Comparison of ENCODE assay signal across 1 cellular context in the genomic region with DNA sequence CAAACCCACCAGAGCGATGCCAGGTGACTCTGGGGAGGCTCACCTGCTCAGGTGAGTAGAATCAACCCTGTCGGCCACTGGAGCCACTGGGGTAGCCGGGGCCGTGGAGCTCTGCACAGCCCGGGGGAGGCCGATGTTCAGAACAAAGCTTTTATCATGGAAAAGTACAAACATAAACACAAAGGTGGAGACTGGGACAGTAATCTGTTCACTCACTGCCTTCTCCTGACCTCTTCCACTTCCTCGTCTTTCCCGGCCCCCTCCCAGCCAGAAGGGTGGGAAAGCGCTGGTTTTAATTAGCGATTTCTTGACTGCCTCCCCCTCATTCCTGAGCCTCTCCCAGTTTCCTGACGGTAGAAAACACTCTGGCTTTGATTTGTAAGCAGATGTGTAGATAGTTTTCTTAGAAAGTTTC.
TF ChIP-seq lines count a peak whose summit lies in the region.

No MANE protein-coding gene starts in this region.

TF ChIP-seq in HepG2, 621 proteins besides CTCF, POLR2A, EP300 and RAD21 (continued from another document and continues in another):
- TF ChIP-seq, protein P1, sequence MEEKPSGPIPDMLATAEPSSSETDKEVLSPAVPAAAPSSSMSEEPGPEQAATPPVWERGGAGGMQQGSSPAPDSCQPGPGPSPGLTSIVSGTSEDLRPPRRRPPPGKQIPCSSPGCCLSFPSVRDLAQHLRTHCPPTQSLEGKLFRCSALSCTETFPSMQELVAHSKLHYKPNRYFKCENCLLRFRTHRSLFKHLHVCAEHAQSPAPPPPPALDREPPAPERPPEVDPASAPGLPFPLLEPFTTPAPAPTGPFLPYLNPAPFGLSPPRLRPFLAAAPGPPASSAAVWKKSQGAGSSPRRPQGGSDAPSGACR (CRISPR knock-in tag; IDR thresholded peaks at IDR 0.05), result no peak
- no peak for TF ChIP-seq ZNF816 (CRISPR knock-in tag; IDR thresholded peaks at IDR 0.05; ENCODE audit: borderline replicate concordance)
- TF ChIP-seq, protein P2, sequence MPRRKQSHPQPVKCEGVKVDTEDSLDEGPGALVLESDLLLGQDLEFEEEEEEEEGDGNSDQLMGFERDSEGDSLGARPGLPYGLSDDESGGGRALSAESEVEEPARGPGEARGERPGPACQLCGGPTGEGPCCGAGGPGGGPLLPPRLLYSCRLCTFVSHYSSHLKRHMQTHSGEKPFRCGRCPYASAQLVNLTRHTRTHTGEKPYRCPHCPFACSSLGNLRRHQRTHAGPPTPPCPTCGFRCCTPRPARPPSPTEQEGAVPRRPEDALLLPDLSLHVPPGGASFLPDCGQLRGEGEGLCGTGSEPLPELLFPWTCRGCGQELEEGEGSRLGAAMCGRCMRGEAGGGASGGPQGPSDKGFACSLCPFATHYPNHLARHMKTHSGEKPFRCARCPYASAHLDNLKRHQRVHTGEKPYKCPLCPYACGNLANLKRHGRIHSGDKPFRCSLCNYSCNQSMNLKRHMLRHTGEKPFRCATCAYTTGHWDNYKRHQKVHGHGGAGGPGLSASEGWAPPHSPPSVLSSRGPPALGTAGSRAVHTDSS (CRISPR knock-in tag; conservative IDR thresholded peaks at IDR 0.05), result no peak
- TF ChIP-seq, protein P3, sequence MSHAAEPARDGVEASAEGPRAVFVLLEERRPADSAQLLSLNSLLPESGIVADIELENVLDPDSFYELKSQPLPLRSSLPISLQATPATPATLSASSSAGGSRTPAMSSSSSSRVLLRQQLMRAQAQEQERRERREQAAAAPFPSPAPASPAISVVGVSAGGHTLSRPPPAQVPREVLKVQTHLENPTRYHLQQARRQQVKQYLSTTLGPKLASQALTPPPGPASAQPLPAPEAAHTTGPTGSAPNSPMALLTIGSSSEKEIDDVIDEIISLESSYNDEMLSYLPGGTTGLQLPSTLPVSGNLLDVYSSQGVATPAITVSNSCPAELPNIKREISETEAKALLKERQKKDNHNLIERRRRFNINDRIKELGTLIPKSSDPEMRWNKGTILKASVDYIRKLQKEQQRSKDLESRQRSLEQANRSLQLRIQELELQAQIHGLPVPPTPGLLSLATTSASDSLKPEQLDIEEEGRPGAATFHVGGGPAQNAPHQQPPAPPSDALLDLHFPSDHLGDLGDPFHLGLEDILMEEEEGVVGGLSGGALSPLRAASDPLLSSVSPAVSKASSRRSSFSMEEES (CRISPR knock-in tag; IDR thresholded peaks at IDR 0.05), result 0 out of 2 replicates have a peak, but pooled peaks have one; percentile 15
- no peak for TF ChIP-seq ATF7 (IDR thresholded peaks at IDR 0.05)
- no peak for TF ChIP-seq ATF7 (CRISPR knock-in tag; IDR thresholded peaks at IDR 0.05)
- TF ChIP-seq NFE2 (CRISPR knock-in tag; IDR thresholded peaks at IDR 0.05), result no peak
- TF ChIP-seq, protein P4, sequence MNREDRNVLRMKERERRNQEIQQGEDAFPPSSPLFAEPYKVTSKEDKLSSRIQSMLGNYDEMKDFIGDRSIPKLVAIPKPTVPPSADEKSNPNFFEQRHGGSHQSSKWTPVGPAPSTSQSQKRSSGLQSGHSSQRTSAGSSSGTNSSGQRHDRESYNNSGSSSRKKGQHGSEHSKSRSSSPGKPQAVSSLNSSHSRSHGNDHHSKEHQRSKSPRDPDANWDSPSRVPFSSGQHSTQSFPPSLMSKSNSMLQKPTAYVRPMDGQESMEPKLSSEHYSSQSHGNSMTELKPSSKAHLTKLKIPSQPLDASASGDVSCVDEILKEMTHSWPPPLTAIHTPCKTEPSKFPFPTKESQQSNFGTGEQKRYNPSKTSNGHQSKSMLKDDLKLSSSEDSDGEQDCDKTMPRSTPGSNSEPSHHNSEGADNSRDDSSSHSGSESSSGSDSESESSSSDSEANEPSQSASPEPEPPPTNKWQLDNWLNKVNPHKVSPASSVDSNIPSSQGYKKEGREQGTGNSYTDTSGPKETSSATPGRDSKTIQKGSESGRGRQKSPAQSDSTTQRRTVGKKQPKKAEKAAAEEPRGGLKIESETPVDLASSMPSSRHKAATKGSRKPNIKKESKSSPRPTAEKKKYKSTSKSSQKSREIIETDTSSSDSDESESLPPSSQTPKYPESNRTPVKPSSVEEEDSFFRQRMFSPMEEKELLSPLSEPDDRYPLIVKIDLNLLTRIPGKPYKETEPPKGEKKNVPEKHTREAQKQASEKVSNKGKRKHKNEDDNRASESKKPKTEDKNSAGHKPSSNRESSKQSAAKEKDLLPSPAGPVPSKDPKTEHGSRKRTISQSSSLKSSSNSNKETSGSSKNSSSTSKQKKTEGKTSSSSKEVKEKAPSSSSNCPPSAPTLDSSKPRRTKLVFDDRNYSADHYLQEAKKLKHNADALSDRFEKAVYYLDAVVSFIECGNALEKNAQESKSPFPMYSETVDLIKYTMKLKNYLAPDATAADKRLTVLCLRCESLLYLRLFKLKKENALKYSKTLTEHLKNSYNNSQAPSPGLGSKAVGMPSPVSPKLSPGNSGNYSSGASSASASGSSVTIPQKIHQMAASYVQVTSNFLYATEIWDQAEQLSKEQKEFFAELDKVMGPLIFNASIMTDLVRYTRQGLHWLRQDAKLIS (CRISPR knock-in tag; IDR thresholded peaks at IDR 0.05), result no peak
- TF ChIP-seq ZFP36L2 (CRISPR knock-in tag; IDR thresholded peaks at IDR 0.05), result no peak
- TF ChIP-seq PHB2 (IDR thresholded peaks at IDR 0.05; ENCODE audit: partially characterized antibody), result no peak
- no peak for TF ChIP-seq ZNF749 (CRISPR knock-in tag; IDR thresholded peaks at IDR 0.05; ENCODE audit: borderline replicate concordance)
- TF ChIP-seq TP53 (CRISPR knock-in tag; conservative IDR thresholded peaks at IDR 0.05), result no peak
- TF ChIP-seq CREM (IDR thresholded peaks at IDR 0.05), result 0 out of 2 replicates have a peak, but pooled peaks have one; percentile 23
- no peak for TF ChIP-seq CREM (CRISPR knock-in tag; IDR thresholded peaks at IDR 0.05)
- TF ChIP-seq, protein P5, sequence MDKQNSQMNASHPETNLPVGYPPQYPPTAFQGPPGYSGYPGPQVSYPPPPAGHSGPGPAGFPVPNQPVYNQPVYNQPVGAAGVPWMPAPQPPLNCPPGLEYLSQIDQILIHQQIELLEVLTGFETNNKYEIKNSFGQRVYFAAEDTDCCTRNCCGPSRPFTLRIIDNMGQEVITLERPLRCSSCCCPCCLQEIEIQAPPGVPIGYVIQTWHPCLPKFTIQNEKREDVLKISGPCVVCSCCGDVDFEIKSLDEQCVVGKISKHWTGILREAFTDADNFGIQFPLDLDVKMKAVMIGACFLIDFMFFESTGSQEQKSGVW (CRISPR knock-in tag; IDR thresholded peaks at IDR 0.05; ENCODE audit: borderline replicate concordance), result no peak
- no peak for TF ChIP-seq SRY (CRISPR knock-in tag; IDR thresholded peaks at IDR 0.05)
- TF ChIP-seq, protein P6, sequence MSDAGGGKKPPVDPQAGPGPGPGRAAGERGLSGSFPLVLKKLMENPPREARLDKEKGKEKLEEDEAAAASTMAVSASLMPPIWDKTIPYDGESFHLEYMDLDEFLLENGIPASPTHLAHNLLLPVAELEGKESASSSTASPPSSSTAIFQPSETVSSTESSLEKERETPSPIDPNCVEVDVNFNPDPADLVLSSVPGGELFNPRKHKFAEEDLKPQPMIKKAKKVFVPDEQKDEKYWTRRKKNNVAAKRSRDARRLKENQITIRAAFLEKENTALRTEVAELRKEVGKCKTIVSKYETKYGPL (CRISPR knock-in tag; IDR thresholded peaks at IDR 0.05), result no peak
- 0 out of 2 replicates have a peak, but pooled peaks have one; percentile 29 for TF ChIP-seq ZNF607 (CRISPR knock-in tag; IDR thresholded peaks at IDR 0.05; ENCODE audit: borderline replicate concordance)
- no peak for TF ChIP-seq ARNT2 (CRISPR knock-in tag; IDR thresholded peaks at IDR 0.05; ENCODE audit: low read depth)
- no peak for TF ChIP-seq ESRRA (CRISPR knock-in tag; IDR thresholded peaks at IDR 0.05; ENCODE audit: low read depth)
- TF ChIP-seq ZNF510 (CRISPR knock-in tag; IDR thresholded peaks at IDR 0.05; ENCODE audit: low read depth), result no peak
- TF ChIP-seq ZNF225 (CRISPR knock-in tag; IDR thresholded peaks at IDR 0.05), result no peak
- TF ChIP-seq SALL2 (CRISPR knock-in tag; IDR thresholded peaks at IDR 0.05), result no peak
- no peak for TF ChIP-seq NFIB (CRISPR knock-in tag; IDR thresholded peaks at IDR 0.05; ENCODE audit: borderline replicate concordance)
- TF ChIP-seq ZNF335 (CRISPR knock-in tag; IDR thresholded peaks at IDR 0.05), result no peak
- no peak for TF ChIP-seq PHF5A (CRISPR knock-in tag; IDR thresholded peaks at IDR 0.05; ENCODE audit: low read depth, unreplicated experiment)
- TF ChIP-seq HDAC2 (CRISPR knock-in tag; IDR thresholded peaks at IDR 0.05), result 0 out of 2 replicates have a peak, but pooled peaks have one; percentile 14
- no peak for TF ChIP-seq NFKB2 (CRISPR knock-in tag; IDR thresholded peaks at IDR 0.05; ENCODE audit: borderline replicate concordance)
- TF ChIP-seq ZKSCAN8 (CRISPR knock-in tag; IDR thresholded peaks at IDR 0.05; ENCODE audit: borderline replicate concordance), result no peak
- TF ChIP-seq, protein P7, sequence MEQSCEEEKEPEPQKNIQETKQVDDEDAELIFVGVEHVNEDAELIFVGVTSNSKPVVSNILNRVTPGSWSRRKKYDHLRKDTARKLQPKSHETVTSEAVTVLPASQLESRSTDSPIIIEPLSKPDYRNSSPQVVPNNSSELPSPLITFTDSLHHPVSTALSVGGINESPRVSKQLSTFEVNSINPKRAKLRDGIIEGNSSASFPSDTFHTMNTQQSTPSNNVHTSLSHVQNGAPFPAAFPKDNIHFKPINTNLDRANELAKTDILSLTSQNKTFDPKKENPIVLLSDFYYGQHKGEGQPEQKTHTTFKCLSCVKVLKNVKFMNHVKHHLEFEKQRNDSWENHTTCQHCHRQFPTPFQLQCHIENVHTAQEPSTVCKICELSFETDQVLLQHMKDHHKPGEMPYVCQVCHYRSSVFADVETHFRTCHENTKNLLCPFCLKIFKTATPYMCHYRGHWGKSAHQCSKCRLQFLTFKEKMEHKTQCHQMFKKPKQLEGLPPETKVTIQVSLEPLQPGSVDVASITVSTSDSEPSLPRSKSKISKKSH (CRISPR knock-in tag; IDR thresholded peaks at IDR 0.05; ENCODE audit: borderline replicate concordance), result no peak
- TF ChIP-seq NFE2L1 (CRISPR knock-in tag; IDR thresholded peaks at IDR 0.05; ENCODE audit: borderline replicate concordance), result no peak
- TF ChIP-seq, protein P8, sequence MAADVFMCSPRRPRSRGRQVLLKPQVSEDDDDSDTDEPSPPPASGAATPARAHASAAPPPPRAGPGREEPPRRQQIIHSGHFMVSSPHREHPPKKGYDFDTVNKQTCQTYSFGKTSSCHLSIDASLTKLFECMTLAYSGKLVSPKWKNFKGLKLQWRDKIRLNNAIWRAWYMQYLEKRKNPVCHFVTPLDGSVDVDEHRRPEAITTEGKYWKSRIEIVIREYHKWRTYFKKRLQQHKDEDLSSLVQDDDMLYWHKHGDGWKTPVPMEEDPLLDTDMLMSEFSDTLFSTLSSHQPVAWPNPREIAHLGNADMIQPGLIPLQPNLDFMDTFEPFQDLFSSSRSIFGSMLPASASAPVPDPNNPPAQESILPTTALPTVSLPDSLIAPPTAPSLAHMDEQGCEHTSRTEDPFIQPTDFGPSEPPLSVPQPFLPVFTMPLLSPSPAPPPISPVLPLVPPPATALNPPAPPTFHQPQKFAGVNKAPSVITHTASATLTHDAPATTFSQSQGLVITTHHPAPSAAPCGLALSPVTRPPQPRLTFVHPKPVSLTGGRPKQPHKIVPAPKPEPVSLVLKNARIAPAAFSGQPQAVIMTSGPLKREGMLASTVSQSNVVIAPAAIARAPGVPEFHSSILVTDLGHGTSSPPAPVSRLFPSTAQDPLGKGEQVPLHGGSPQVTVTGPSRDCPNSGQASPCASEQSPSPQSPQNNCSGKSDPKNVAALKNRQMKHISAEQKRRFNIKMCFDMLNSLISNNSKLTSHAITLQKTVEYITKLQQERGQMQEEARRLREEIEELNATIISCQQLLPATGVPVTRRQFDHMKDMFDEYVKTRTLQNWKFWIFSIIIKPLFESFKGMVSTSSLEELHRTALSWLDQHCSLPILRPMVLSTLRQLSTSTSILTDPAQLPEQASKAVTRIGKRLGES (CRISPR knock-in tag; IDR thresholded peaks at IDR 0.05; ENCODE audit: borderline replicate concordance), result no peak
- TF ChIP-seq, protein P9, sequence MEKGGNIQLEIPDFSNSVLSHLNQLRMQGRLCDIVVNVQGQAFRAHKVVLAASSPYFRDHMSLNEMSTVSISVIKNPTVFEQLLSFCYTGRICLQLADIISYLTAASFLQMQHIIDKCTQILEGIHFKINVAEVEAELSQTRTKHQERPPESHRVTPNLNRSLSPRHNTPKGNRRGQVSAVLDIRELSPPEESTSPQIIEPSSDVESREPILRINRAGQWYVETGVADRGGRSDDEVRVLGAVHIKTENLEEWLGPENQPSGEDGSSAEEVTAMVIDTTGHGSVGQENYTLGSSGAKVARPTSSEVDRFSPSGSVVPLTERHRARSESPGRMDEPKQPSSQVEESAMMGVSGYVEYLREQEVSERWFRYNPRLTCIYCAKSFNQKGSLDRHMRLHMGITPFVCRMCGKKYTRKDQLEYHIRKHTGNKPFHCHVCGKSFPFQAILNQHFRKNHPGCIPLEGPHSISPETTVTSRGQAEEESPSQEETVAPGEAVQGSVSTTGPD (CRISPR knock-in tag; IDR thresholded peaks at IDR 0.05), result no peak
- TF ChIP-seq ZNF768 (CRISPR knock-in tag; IDR thresholded peaks at IDR 0.05), result 0 out of 2 replicates have a peak, but pooled peaks have one; percentile 9
- TF ChIP-seq ZNF264 (CRISPR knock-in tag; IDR thresholded peaks at IDR 0.05), result no peak
- no peak for TF ChIP-seq AKAP8 (CRISPR knock-in tag; IDR thresholded peaks at IDR 0.05)
- no peak for TF ChIP-seq CBX5 (CRISPR knock-in tag; IDR thresholded peaks at IDR 0.05; ENCODE audit: borderline replicate concordance)
- TF ChIP-seq, protein P10, sequence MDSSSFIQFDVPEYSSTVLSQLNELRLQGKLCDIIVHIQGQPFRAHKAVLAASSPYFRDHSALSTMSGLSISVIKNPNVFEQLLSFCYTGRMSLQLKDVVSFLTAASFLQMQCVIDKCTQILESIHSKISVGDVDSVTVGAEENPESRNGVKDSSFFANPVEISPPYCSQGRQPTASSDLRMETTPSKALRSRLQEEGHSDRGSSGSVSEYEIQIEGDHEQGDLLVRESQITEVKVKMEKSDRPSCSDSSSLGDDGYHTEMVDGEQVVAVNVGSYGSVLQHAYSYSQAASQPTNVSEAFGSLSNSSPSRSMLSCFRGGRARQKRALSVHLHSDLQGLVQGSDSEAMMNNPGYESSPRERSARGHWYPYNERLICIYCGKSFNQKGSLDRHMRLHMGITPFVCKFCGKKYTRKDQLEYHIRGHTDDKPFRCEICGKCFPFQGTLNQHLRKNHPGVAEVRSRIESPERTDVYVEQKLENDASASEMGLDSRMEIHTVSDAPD (CRISPR knock-in tag; IDR thresholded peaks at IDR 0.05), result no peak
- TF ChIP-seq, protein P11, sequence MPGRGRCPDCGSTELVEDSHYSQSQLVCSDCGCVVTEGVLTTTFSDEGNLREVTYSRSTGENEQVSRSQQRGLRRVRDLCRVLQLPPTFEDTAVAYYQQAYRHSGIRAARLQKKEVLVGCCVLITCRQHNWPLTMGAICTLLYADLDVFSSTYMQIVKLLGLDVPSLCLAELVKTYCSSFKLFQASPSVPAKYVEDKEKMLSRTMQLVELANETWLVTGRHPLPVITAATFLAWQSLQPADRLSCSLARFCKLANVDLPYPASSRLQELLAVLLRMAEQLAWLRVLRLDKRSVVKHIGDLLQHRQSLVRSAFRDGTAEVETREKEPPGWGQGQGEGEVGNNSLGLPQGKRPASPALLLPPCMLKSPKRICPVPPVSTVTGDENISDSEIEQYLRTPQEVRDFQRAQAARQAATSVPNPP (CRISPR knock-in tag; IDR thresholded peaks at IDR 0.05), result no peak
- TF ChIP-seq NFYB (CRISPR knock-in tag; IDR thresholded peaks at IDR 0.05), result no peak
- TF ChIP-seq, protein P12, sequence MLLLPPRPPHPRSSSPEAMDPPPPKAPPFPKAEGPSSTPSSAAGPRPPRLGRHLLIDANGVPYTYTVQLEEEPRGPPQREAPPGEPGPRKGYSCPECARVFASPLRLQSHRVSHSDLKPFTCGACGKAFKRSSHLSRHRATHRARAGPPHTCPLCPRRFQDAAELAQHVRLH (CRISPR knock-in tag; IDR thresholded peaks at IDR 0.05; ENCODE audit: borderline replicate concordance, low read depth), result no peak
- TF ChIP-seq BCL6 (CRISPR knock-in tag; IDR thresholded peaks at IDR 0.05), result peak; percentile 35
- no peak for TF ChIP-seq SMAD1 (CRISPR knock-in tag; IDR thresholded peaks at IDR 0.05; ENCODE audit: borderline replicate concordance, low read depth)
- TF ChIP-seq MLLT10 (CRISPR knock-in tag; IDR thresholded peaks at IDR 0.05), result no peak
- no peak for TF ChIP-seq ZNF720 (CRISPR knock-in tag; IDR thresholded peaks at IDR 0.05)
